9 cellular contexts compared by ENCODE assay signal in genomic region chr15:52183562-52184173, GRCh38. TPM values are rescaled to one million over a fixed set of nuclear protein-coding genes. Genes with fewer than 3 reads are reported as not detected.
DNase-seq lines count a peak whose midpoint lies in the region; ATAC-seq and TF ChIP-seq lines count a peak whose summit lies in the region.
"Had no signal": no experiment of that assay in that cellular context is flagged by ENCODE, and none has a peak within 500 bp of the region (broad histone marks: within the 10 kb centered on the region; RNA-seq: fewer than 3 reads in every experiment).

No MANE protein-coding gene starts in this region.

- intact Hi-C loops in breast epithelium (cut with DNase I; ENCODE audit: low total_unique reads): no loop called here

- H3K4me3 ChIP-seq in breast epithelium: no peak overlapping the region

- in situ Hi-C loops in KBM-7 (cut with MboI; ENCODE audit: low pct_unique_long_range_greater_than_20kb, low sequenced_read_pairs): no loop called here

- peak in 2 of 3 donors; percentile 6 to 35 for TF ChIP-seq CTCF in breast epithelium (IDR thresholded peaks at IDR 0.05)

- H3K27ac ChIP-seq in breast epithelium: no peak overlapping the region

- H3K9me3 ChIP-seq in breast epithelium: no peaks in the 10 kb centered on the region

- DNase-seq in ELR (ENCODE audit: low read depth): peak; percentile 47
- DNase-seq in KBM-7: peak; percentile 33
- no peak for DNase-seq in breast epithelium (ENCODE audit: low spot score in 2 of 2)
- peak; percentile 57 for DNase-seq in midbrain (lab: John Stamatoyannopoulos, UW)
- DNase-seq in NCI-H187 (lab: John Stamatoyannopoulos, UW): no peak
- DNase-seq in mesenteric fat pad (ENCODE audit: low spot score): no peak
- DNase-seq in activated CD4-positive, CD25-positive, alpha-beta regulatory T cell treated with anti-CD3 and anti-CD28 coated beads, Interleukin-2, amount 50 U/mL, for 72 hours: no peak

- H3K27me3 ChIP-seq in breast epithelium: no peaks in the 10 kb centered on the region

- H3K36me3 ChIP-seq in breast epithelium: no peaks in the 10 kb centered on the region

- ATAC-seq in HG02759 (IDR thresholded peaks at IDR 0.05; ENCODE audit: unreplicated experiment): no peak
- ATAC-seq: T-cell had no signal

- no peak for TF ChIP-seq POLR2A in breast epithelium (IDR thresholded peaks at IDR 0.05)

- peaks cover 3 to 5% of the 10 kb centered on the region in 2 donors for H3K4me1 ChIP-seq in breast epithelium

RNA-seq across cellular contexts. Expression of gene GNB5, which starts 7.5 kb away (rescaled TPM):
- total RNA-seq in breast epithelium: 10 to 100 TPM; 18.9 to 43.9 (median 43.9) TPM
- total RNA-seq in mesenteric fat pad: 8.9 TPM

Comparison
In these comparisons a context has a peak if more than half of its experiments do, and no peak if none do; other contexts are left out.
1. DNase-seq: peak in ELR (single experiment), KBM-7 (single experiment) and midbrain (single experiment); none in breast epithelium (0 of 2), NCI-H187 (0 of 2), mesenteric fat pad (single experiment) and activated CD4-positive, CD25-positive, alpha-beta regulatory T cell treated with anti-CD3 and anti-CD28 coated beads, Interleukin-2, amount 50 U/mL, for 72 hours (single experiment).